In the genomic region with DNA sequence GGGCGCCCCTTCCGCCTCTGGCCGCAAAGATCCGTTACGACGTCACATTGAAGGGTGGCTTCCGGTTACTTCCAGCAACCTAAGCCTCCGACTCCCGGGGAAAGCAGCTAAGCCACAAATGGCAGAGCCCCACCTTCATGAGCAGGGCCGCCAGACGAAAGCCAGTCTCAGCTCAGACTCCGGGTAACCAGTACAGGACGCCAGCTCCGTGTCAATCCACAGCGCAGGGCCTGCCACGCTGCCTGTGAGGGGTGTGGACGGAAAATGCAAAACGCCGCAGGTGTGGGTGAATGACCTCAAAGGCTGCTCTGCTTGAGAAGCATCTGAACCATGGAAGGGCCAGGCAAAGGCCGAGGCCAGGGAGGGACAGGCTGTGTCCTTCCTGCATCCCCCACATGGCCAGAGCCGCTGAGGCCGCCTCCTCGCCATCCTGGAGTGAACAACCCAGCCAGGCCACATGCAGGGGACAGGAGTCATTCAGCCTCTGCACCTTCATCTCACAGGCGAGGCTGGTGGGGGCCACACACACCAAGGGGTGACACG, we compare ENCODE assay signal across 1 cellular context.
TF ChIP-seq lines count a peak whose summit lies in the region.

No MANE protein-coding gene starts in this region.

TF ChIP-seq in H1, 55 proteins besides CTCF, POLR2A, EP300 and RAD21:
- TF ChIP-seq, protein P1, sequence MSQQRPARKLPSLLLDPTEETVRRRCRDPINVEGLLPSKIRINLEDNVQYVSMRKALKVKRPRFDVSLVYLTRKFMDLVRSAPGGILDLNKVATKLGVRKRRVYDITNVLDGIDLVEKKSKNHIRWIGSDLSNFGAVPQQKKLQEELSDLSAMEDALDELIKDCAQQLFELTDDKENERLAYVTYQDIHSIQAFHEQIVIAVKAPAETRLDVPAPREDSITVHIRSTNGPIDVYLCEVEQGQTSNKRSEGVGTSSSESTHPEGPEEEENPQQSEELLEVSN (IDR thresholded peaks at IDR 0.05), result no peak
- TF ChIP-seq, protein P2, sequence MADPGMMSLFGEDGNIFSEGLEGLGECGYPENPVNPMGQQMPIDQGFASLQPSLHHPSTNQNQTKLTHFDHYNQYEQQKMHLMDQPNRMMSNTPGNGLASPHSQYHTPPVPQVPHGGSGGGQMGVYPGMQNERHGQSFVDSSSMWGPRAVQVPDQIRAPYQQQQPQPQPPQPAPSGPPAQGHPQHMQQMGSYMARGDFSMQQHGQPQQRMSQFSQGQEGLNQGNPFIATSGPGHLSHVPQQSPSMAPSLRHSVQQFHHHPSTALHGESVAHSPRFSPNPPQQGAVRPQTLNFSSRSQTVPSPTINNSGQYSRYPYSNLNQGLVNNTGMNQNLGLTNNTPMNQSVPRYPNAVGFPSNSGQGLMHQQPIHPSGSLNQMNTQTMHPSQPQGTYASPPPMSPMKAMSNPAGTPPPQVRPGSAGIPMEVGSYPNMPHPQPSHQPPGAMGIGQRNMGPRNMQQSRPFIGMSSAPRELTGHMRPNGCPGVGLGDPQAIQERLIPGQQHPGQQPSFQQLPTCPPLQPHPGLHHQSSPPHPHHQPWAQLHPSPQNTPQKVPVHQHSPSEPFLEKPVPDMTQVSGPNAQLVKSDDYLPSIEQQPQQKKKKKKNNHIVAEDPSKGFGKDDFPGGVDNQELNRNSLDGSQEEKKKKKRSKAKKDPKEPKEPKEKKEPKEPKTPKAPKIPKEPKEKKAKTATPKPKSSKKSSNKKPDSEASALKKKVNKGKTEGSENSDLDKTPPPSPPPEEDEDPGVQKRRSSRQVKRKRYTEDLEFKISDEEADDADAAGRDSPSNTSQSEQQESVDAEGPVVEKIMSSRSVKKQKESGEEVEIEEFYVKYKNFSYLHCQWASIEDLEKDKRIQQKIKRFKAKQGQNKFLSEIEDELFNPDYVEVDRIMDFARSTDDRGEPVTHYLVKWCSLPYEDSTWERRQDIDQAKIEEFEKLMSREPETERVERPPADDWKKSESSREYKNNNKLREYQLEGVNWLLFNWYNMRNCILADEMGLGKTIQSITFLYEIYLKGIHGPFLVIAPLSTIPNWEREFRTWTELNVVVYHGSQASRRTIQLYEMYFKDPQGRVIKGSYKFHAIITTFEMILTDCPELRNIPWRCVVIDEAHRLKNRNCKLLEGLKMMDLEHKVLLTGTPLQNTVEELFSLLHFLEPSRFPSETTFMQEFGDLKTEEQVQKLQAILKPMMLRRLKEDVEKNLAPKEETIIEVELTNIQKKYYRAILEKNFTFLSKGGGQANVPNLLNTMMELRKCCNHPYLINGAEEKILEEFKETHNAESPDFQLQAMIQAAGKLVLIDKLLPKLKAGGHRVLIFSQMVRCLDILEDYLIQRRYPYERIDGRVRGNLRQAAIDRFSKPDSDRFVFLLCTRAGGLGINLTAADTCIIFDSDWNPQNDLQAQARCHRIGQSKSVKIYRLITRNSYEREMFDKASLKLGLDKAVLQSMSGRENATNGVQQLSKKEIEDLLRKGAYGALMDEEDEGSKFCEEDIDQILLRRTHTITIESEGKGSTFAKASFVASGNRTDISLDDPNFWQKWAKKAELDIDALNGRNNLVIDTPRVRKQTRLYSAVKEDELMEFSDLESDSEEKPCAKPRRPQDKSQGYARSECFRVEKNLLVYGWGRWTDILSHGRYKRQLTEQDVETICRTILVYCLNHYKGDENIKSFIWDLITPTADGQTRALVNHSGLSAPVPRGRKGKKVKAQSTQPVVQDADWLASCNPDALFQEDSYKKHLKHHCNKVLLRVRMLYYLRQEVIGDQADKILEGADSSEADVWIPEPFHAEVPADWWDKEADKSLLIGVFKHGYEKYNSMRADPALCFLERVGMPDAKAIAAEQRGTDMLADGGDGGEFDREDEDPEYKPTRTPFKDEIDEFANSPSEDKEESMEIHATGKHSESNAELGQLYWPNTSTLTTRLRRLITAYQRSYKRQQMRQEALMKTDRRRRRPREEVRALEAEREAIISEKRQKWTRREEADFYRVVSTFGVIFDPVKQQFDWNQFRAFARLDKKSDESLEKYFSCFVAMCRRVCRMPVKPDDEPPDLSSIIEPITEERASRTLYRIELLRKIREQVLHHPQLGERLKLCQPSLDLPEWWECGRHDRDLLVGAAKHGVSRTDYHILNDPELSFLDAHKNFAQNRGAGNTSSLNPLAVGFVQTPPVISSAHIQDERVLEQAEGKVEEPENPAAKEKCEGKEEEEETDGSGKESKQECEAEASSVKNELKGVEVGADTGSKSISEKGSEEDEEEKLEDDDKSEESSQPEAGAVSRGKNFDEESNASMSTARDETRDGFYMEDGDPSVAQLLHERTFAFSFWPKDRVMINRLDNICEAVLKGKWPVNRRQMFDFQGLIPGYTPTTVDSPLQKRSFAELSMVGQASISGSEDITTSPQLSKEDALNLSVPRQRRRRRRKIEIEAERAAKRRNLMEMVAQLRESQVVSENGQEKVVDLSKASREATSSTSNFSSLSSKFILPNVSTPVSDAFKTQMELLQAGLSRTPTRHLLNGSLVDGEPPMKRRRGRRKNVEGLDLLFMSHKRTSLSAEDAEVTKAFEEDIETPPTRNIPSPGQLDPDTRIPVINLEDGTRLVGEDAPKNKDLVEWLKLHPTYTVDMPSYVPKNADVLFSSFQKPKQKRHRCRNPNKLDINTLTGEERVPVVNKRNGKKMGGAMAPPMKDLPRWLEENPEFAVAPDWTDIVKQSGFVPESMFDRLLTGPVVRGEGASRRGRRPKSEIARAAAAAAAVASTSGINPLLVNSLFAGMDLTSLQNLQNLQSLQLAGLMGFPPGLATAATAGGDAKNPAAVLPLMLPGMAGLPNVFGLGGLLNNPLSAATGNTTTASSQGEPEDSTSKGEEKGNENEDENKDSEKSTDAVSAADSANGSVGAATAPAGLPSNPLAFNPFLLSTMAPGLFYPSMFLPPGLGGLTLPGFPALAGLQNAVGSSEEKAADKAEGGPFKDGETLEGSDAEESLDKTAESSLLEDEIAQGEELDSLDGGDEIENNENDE (IDR thresholded peaks at IDR 0.05; ENCODE audit: insufficient replicate concordance, low read length), result no peak
- TF ChIP-seq YY1 (IDR thresholded peaks at IDR 0.05; ENCODE audit: low read depth, low read length) (no peak), JUN (IDR thresholded peaks at IDR 0.05; ENCODE audit: low read depth, low read length) (no peak), SP2 (IDR thresholded peaks at IDR 0.05; ENCODE audit: low read length) (no peak), BACH1 (IDR thresholded peaks at IDR 0.05; ENCODE audit: low read length) (no peak), TEAD4 (IDR thresholded peaks at IDR 0.05; ENCODE audit: low read depth, low read length) (no peak), GTF2F1 (IDR thresholded peaks at IDR 0.05; ENCODE audit: borderline replicate concordance, low read depth, low read length) (no peak)
